Comparison of ENCODE assay signal across 9 cellular contexts in the genomic region with DNA sequence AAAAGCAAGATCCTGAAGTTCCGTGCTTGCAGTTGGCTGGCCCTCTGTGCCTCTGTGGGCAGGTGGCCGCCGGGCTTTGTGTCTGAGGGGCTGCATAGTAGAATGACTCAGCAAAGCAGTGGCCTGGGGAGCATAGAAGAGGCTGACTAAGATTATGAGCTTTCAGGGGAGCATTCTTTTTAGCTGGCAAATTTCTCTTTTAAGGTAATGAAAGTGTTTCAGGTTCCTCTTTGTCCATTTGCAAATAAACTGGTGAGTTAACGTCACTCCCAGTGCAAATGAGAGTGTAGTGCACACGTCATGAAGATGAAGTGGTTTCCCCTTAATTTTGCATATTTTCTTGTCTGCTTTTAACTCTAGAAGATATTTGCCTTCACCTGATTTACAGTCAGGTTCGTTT.
A peak's percentile ranks its signal among the peaks of the same experiment; 100 is the strongest.
DNase-seq lines count a peak whose midpoint lies in the region; ATAC-seq, FAIRE-seq and TF ChIP-seq lines count a peak whose summit lies in the region.
"Had no signal": no experiment of that assay in that cellular context is flagged by ENCODE, and none has a peak within 500 bp of the region (broad histone marks: within the 10 kb centered on the region; RNA-seq: fewer than 3 reads in every experiment).

No MANE protein-coding gene starts in this region.

- H2AFZ ChIP-seq in HepG2 (ENCODE audit: low read length): no peak overlapping the region
- no peak overlapping the region for H2AFZ ChIP-seq in PC-3 (ENCODE audit: low read length)

- peaks cover 12% of the 10 kb centered on the region for H3K27me3 Mint-ChIP-seq in activated T-helper 17 cell treated with anti-CD3 and anti-CD28 coated beads, Interleukin-2, amount 50 U/mL, for 72 hours

- H3K4me3 ChIP-seq in HepG2 (replicated peaks in 1 of 3; ENCODE audit: insufficient read depth in 1 of 3, low read depth in 2 of 3, low read length in 3 of 3) (no peak overlapping the region), right lobe of liver (no peak overlapping the region), PC-3 (ENCODE audit: low read length) (no peak overlapping the region)

- TF ChIP-seq EP300 in HepG2 (IDR thresholded peaks at IDR 0.05; ENCODE audit: low read depth in 2 of 2, low read length in 2 of 2) (no peak), HepG2 (CRISPR knock-in tag; IDR thresholded peaks at IDR 0.05; ENCODE audit: borderline replicate concordance) (no peak)

- TF ChIP-seq POLR2A in HepG2 (IDR thresholded peaks at IDR 0.05; ENCODE audit: insufficient read depth in 1 of 2, low read depth in 2 of 2, low read length in 2 of 2): no peak
- TF ChIP-seq POLR2A in right lobe of liver (IDR thresholded peaks at IDR 0.05): no peak

- H3K4me1 Mint-ChIP-seq in activated T-helper 17 cell treated with anti-CD3 and anti-CD28 coated beads, Interleukin-2, amount 50 U/mL, for 72 hours: peaks cover 6% of the 10 kb centered on the region

- 92% methylated on average over 6 of the region's 6 CpGs for WGBS in HepG2 (ENCODE audit: low lambda C conversion rate)
- WGBS in right lobe of liver (ENCODE audit: insufficient coverage, low coverage, low lambda C conversion rate, missing lambda C conversion rate): 71% methylated on average over 5 of the region's 6 CpGs

- no peaks in the 10 kb centered on the region for H3K9me2 ChIP-seq in PC-3 (replicated peaks; ENCODE audit: low read length)

- in situ Hi-C loops in HepG2 (cut with HindIII; ENCODE audit: extremely low pct_ligation_motif_present, low pct_unique_long_range_greater_than_20kb): no loop called here

- no peak overlapping the region for H3K4me2 ChIP-seq in HepG2 (ENCODE audit: low read depth, low read length)
- H3K4me2 ChIP-seq in PC-3 (ENCODE audit: low read length): no peak overlapping the region

- H3K36me3 Mint-ChIP-seq in activated T-helper 17 cell treated with anti-CD3 and anti-CD28 coated beads, Interleukin-2, amount 50 U/mL, for 72 hours (ENCODE audit: low read depth): peaks cover 10% of the 10 kb centered on the region

- POLR2A ChIA-PET in HepG2 (lab: Yijun Ruan, JAX): no interaction called here
- POLR2A ChIA-PET in HEK293T (lab: Yijun Ruan, JAX): no interaction called here
- POLR2A ChIA-PET in PC-3 (lab: Charles Lee; ENCODE audit: unreplicated experiment): no interaction called here

- H3K27ac Mint-ChIP-seq in activated T-helper 17 cell treated with anti-CD3 and anti-CD28 coated beads, Interleukin-2, amount 50 U/mL, for 72 hours: no peak overlapping the region

- H3K36me3 ChIP-seq in HepG2 (replicated peaks in 1 of 2; ENCODE audit: control insufficient read depth in 1 of 2, insufficient read depth in 2 of 2, low read length in 2 of 2) (peaks cover 0 to 7% of the 10 kb centered on the region in 2 experiments; a peak in 2 of 5 replicates), right lobe of liver (no peaks in the 10 kb centered on the region), PC-3 (ENCODE audit: low read depth, low read length) (no peaks in the 10 kb centered on the region)
- H3K36me3 ChIP-seq: neutrophil had no signal

- no peak overlapping the region for H3K9ac ChIP-seq in HepG2 (ENCODE audit: insufficient read depth, low read depth, low read length)
- H3K9ac ChIP-seq in PC-3 (ENCODE audit: low read length): no peak overlapping the region

- TF ChIP-seq RAD21 in HepG2 (CRISPR knock-in tag; IDR thresholded peaks at IDR 0.05): no peak

- CTCF ChIA-PET in HepG2 (lab: Yijun Ruan, JAX; ENCODE audit: low intra/inter-chr PET ratio, low total read pairs) (no interaction called here), HEK293T (lab: Yijun Ruan, JAX) (no interaction called here), PC-3 (lab: Charles Lee) (no interaction called here)

- H3K9me3 Mint-ChIP-seq in activated T-helper 17 cell treated with anti-CD3 and anti-CD28 coated beads, Interleukin-2, amount 50 U/mL, for 72 hours: peaks cover 12% of the 10 kb centered on the region

- intact Hi-C loops in HepG2 (cut with micrococcal nuclease; ENCODE audit: unreplicated experiment) (no loop called here), right lobe of liver (cut with DNase I) (no loop called here), PC-3 (cut with micrococcal nuclease) (no loop called here)

- TF ChIP-seq CTCF in HepG2 (CRISPR knock-in tag; IDR thresholded peaks at IDR 0.05) (no peak), right lobe of liver (IDR thresholded peaks at IDR 0.05) (no peak), PC-3 (conservative IDR thresholded peaks at IDR 0.05; ENCODE audit: low read depth, low read length) (no peak)

- H4K20me1 ChIP-seq in HepG2 (ENCODE audit: insufficient read depth, low read length) (no peaks in the 10 kb centered on the region), PC-3 (ENCODE audit: low read length) (no peaks in the 10 kb centered on the region)

- H3K4me3 Mint-ChIP-seq in activated T-helper 17 cell treated with anti-CD3 and anti-CD28 coated beads, Interleukin-2, amount 50 U/mL, for 72 hours: no peak overlapping the region

- H3K27ac ChIP-seq in HepG2 (ENCODE audit: extremely low read length, insufficient read depth, low read length) (no peak overlapping the region), right lobe of liver (no peak overlapping the region), PC-3 (ENCODE audit: low read length) (no peak overlapping the region)
- H3K27ac ChIP-seq: neutrophil had no signal

- H3K27me3 ChIP-seq in HepG2 (ENCODE audit: control insufficient read depth in 1 of 2, insufficient read depth in 2 of 2, low read length in 2 of 2) (no peaks in the 10 kb centered on the region), right lobe of liver (no peaks in the 10 kb centered on the region), PC-3 (ENCODE audit: low read length) (no peaks in the 10 kb centered on the region)
- H3K27me3 ChIP-seq: neutrophil had no signal

- FAIRE-seq in HepG2 (lab: Jason Lieb, UNC): no peak

- H3K4me1 ChIP-seq in HepG2 (ENCODE audit: insufficient read depth, low read length) (no peaks in the 10 kb centered on the region), right lobe of liver (peaks cover 0 to 16% (median 0%) of the 10 kb centered on the region in 4 donors), PC-3 (ENCODE audit: insufficient read depth, low read length) (no peaks in the 10 kb centered on the region)

- BruUV-seq in HepG2 (replicated peaks; lab: Mats Ljungman, UMichigan) (no TSS peak), PC-3 (replicated peaks; lab: Mats Ljungman, UMichigan) (no TSS peak)

- H3F3A ChIP-seq in PC-3 (ENCODE audit: low read length, unreplicated experiment): no peaks in the 10 kb centered on the region

- H3K9me3 ChIP-seq in HepG2 (ENCODE audit: low read length): peaks cover 10% of the 10 kb centered on the region; the same call in 1 of the 2 replicates
- H3K9me3 ChIP-seq in right lobe of liver: no peaks in the 10 kb centered on the region
- H3K9me3 ChIP-seq in PC-3 (ENCODE audit: low read length): no peaks in the 10 kb centered on the region
- H3K9me3 ChIP-seq: neutrophil had no signal

- no peak for DNase-seq in HepG2 (ENCODE audit: low spot score)
- no peak for DNase-seq in right lobe of liver
- DNase-seq in SIG-M5 (lab: John Stamatoyannopoulos, UW): peak; percentile 43
- DNase-seq in HEK293T (ENCODE audit: extremely low spot score): no peak
- DNase-seq in PC-3: no peak
- DNase-seq in midbrain (lab: John Stamatoyannopoulos, UW): no peak

- ATAC-seq in HepG2 (no peak), right lobe of liver (no peak), HG03095 (IDR thresholded peaks at IDR 0.05; ENCODE audit: unreplicated experiment) (peak; percentile 91), PC-3 (no peak)
- ATAC-seq in activated T-helper 17 cell treated with anti-CD3 and anti-CD28 coated beads, Interleukin-2, amount 50 U/mL, for 72 hours (replicated peaks): no peak

- H3K79me2 ChIP-seq in HepG2 (ENCODE audit: insufficient read depth, low read length): no peaks in the 10 kb centered on the region
- no peaks in the 10 kb centered on the region for H3K79me2 ChIP-seq in PC-3 (ENCODE audit: low read length)

TF ChIP-seq in HepG2, 621 proteins besides CTCF, POLR2A, EP300 and RAD21:
- TF ChIP-seq ZNF3 (CRISPR knock-in tag; IDR thresholded peaks at IDR 0.05) (no peak), MATR3 (CRISPR knock-in tag; IDR thresholded peaks at IDR 0.05) (no peak), ZNF18 (CRISPR knock-in tag; IDR thresholded peaks at IDR 0.05; ENCODE audit: insufficient replicate concordance) (no peak), NFE2L2 (IDR thresholded peaks at IDR 0.05; ENCODE audit: low read length) (peak; percentile 42; the same call in 1 of the 2 replicates), AGO2 (optimal IDR thresholded peaks at IDR 0.05; ENCODE audit: low read depth, low read length) (no peak), ZNF850 (CRISPR knock-in tag; conservative IDR thresholded peaks at IDR 0.05) (no peak)

TF ChIP-seq in HEK293T, 16 proteins besides CTCF, POLR2A, EP300 and RAD21:
- TF ChIP-seq FOXM1 (IDR thresholded peaks at IDR 0.05; ENCODE audit: borderline replicate concordance) (no peak), HDGF (IDR thresholded peaks at IDR 0.05; ENCODE audit: borderline replicate concordance) (no peak)
TF ChIP-seq in HEK293T: peak in this region for 0.
